Comparison of ENCODE assay signal across 17 cellular contexts in the genomic region with DNA sequence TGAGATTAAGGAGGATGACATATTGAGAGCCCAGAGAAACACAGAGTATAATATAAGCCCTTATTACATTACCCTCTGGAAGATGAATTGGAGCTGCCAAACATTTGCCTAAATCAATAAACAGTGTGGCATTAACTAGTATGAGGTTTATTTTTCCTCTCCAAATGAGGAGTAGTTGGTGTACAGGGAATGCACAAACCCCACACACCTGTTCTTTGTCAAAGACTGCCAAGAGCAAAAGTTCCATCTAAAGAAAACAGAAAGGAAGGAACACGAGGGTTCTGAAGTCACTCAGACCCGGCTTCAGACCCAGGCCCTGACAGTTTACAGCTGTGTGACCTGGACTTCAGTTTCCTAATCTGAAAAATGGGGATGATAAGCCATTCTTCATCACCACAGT.
"Had no signal": no experiment of that assay in that cellular context is flagged by ENCODE, and none has a peak within 500 bp of the region (broad histone marks: within the 10 kb centered on the region; RNA-seq: fewer than 3 reads in every experiment).

No MANE protein-coding gene starts in this region.

- H3K27me3 ChIP-seq: dorsolateral prefrontal cortex, foreskin keratinocyte, heart left ventricle, left lung had no signal

- H3K4me3 ChIP-seq: coronary artery, dorsolateral prefrontal cortex, esophagus muscularis mucosa, gastroesophageal sphincter, heart left ventricle, left lung, lower lobe of right lung, mucosa of descending colon had no signal

- DNase-seq: dermis blood vessel endothelial cell; dorsolateral prefrontal cortex; effector CD4-positive, alpha-beta T cell; effector memory CD4-positive, alpha-beta T cell; foreskin keratinocyte; heart left ventricle; hippocampal formation; left cardiac atrium; left lung; left ventricle myocardium superior; lower lobe of right lung; mesenchymal stem cell; mucosa of descending colon had no signal

- H3K27ac ChIP-seq: coronary artery, dorsolateral prefrontal cortex, esophagus muscularis mucosa, foreskin keratinocyte, gastroesophageal sphincter, heart left ventricle, left lung, lower lobe of right lung had no signal

- H3K4me1 ChIP-seq: esophagus muscularis mucosa, foreskin keratinocyte, gastroesophageal sphincter, heart left ventricle, left lung, lower lobe of right lung had no signal

- H3K4me1 Mint-ChIP-seq: mesothelial cell of epicardium had no signal

- H3K4me3 Mint-ChIP-seq: mesothelial cell of epicardium had no signal

- H3K9me3 ChIP-seq: lower lobe of right lung had no signal

- H3K36me3 ChIP-seq: esophagus muscularis mucosa, gastroesophageal sphincter, heart left ventricle, left lung, lower lobe of right lung had no signal

- H3K36me3 Mint-ChIP-seq: mesothelial cell of epicardium had no signal

- H3K9me3 Mint-ChIP-seq: mesothelial cell of epicardium had no signal

- H3K27ac Mint-ChIP-seq: mesothelial cell of epicardium had no signal
